In genomic region chr4:152935661-152936445, GRCh38 we compare ENCODE assay signal across 8 cellular contexts. TPM values are rescaled to one million over a fixed set of nuclear protein-coding genes. Genes with fewer than 3 reads are reported as not detected.
A peak's percentile ranks its signal among the peaks of the same experiment; 100 is the strongest.
DNase-seq lines count a peak whose midpoint lies in the region; ATAC-seq and TF ChIP-seq lines count a peak whose summit lies in the region.

Gene FHDC1 (plus strand): TSS chr4:152936323. CDS start chr4:152943058, 6,735 bp downstream.

- H4K5ac ChIP-seq in mesendoderm (ENCODE audit: low read length) = no peak within 1 kb of the TSS

- H2BK5ac ChIP-seq in mesendoderm (ENCODE audit: low read length) = peak within 1 kb of the TSS; percentile 63

- WGBS in mesendoderm (ENCODE audit: extremely low coverage, insufficient coverage, low lambda C conversion rate) = no CpG with 5 or more reads among the region's 74 CpGs
- WGBS in upper lobe of left lung, 2 donors = 2 to 6% methylated on average over 13 to 64 of the region's 74 CpGs

- ATAC-seq in HG03025 (IDR thresholded peaks at IDR 0.05; ENCODE audit: low FRiP score, unreplicated experiment) (peak; percentile 25), upper lobe of left lung (ENCODE audit: low FRiP score in 2 of 2) (peak; percentile 64 to 92), GM21786 (IDR thresholded peaks at IDR 0.05; ENCODE audit: unreplicated experiment) (no peak), GM21447 (IDR thresholded peaks at IDR 0.05; ENCODE audit: unreplicated experiment) (no peak)

- DNase-seq in Daoy (ENCODE audit: low read depth) (peak; percentile 62), Peyer's patch (peak in 2 of 3 donors; percentile 87 to 94), ecto neural progenitor cell (ENCODE audit: low spot score) (peak; percentile 83), mesendoderm (peak; percentile 93), upper lobe of left lung (peak; percentile 89 to 95)

- peak within 1 kb of the TSS; percentile 71 for H3K18ac ChIP-seq in mesendoderm (ENCODE audit: low read length)

- peak within 1 kb of the TSS; percentile 87 for H3K4me2 ChIP-seq in mesendoderm (ENCODE audit: low read length)

- peak within 1 kb of the TSS; percentile 49 for H3K4ac ChIP-seq in mesendoderm (ENCODE audit: low read depth, low read length)

- peaks cover 11% of the 10 kb centered on the region for H3K79me1 ChIP-seq in mesendoderm (ENCODE audit: low read length)

- TF ChIP-seq POLR2A in Peyer's patch (IDR thresholded peaks at IDR 0.05) (peak; percentile 87 to 95), upper lobe of left lung (IDR thresholded peaks at IDR 0.05) (peak in 3 of 4 donors; percentile 62 to 90 (median 69))

- no peak within 1 kb of the TSS for H2AK5ac ChIP-seq in mesendoderm (ENCODE audit: low read length)

- no peak within 1 kb of the TSS for H4K8ac ChIP-seq in mesendoderm (ENCODE audit: low read depth, low read length)

- peak within 1 kb of the TSS; percentile 45 for H3K23ac ChIP-seq in mesendoderm (ENCODE audit: low read length)

- H3K4me1 ChIP-seq in Peyer's patch (peaks cover 0 to 22% (median 4%) of the 10 kb centered on the region in 4 donors), mesendoderm (ENCODE audit: control insufficient read depth, low read depth, low read length) (no peaks in the 10 kb centered on the region), upper lobe of left lung (peaks cover 18 to 46% (median 30%) of the 10 kb centered on the region in 4 donors)

- TF ChIP-seq CTCF in Peyer's patch (IDR thresholded peaks at IDR 0.05) = peak in 3 of 6 experiments; percentile 46 to 51 (median 46)
- TF ChIP-seq CTCF in upper lobe of left lung (IDR thresholded peaks at IDR 0.05) = peak in 3 of 6 experiments; percentile 24 to 43 (median 31)

- peak within 1 kb of the TSS; percentile 55 to 87 (median 70) for H3K4me3 ChIP-seq in Peyer's patch
- H3K4me3 ChIP-seq in mesendoderm (ENCODE audit: low read length) = peak within 1 kb of the TSS; percentile 85
- H3K4me3 ChIP-seq in upper lobe of left lung = peak within 1 kb of the TSS; percentile 63 to 81 (median 76)

- H3K27ac ChIP-seq in Peyer's patch (peak within 1 kb of the TSS; percentile 17 to 99 (median 86)), mesendoderm (ENCODE audit: low read depth, low read length) (peak within 1 kb of the TSS; percentile 49), upper lobe of left lung (peak within 1 kb of the TSS; percentile 80 to 91 (median 82))

- no peaks in the 10 kb centered on the region for H3K27me3 ChIP-seq in Peyer's patch
- H3K27me3 ChIP-seq in mesendoderm (ENCODE audit: insufficient read depth, low read length, poor library complexity) = no peaks in the 10 kb centered on the region
- H3K27me3 ChIP-seq in upper lobe of left lung = peaks cover 0 to 16% (median 7%) of the 10 kb centered on the region in 4 donors

- peak within 1 kb of the TSS; percentile 95 for H3K56ac ChIP-seq in mesendoderm (ENCODE audit: low read length)

- peak within 1 kb of the TSS; percentile 89 for H3K9ac ChIP-seq in mesendoderm (ENCODE audit: low read length)

- H2BK15ac ChIP-seq in mesendoderm (replicated peaks; ENCODE audit: low read depth) = no peak within 1 kb of the TSS

- H3K36me3 ChIP-seq in Peyer's patch = no peaks in the 10 kb centered on the region
- no peaks in the 10 kb centered on the region for H3K36me3 ChIP-seq in mesendoderm (ENCODE audit: control insufficient read depth, insufficient read depth, low read length)
- H3K36me3 ChIP-seq in upper lobe of left lung = no peaks in the 10 kb centered on the region

- no peaks in the 10 kb centered on the region for H3K9me3 ChIP-seq in Peyer's patch
- H3K9me3 ChIP-seq in upper lobe of left lung = no peaks in the 10 kb centered on the region

- no peak within 1 kb of the TSS for H2BK120ac ChIP-seq in mesendoderm (ENCODE audit: low read depth, low read length)

- peaks cover 23% of the 10 kb centered on the region for H3K79me2 ChIP-seq in mesendoderm (ENCODE audit: control insufficient read depth, insufficient read depth, low read length)

- TF ChIP-seq EP300 in upper lobe of left lung (IDR thresholded peaks at IDR 0.05) = peak in 1 of 4 donors; percentile 17

RNA-seq across cellular contexts. Expression of gene FHDC1, which starts in this region (rescaled TPM):
- 0.51 and 1.6 TPM in 2 replicates for total RNA-seq in Daoy (2014; rRNA removed; shearing (Covaris generic))
- total RNA-seq in Peyer's patch (10 to 100 TPM in 3 of 4 donors, 1 to 10 TPM in 1; 6.6 to 32.8 (median 25.4) TPM), upper lobe of left lung (10 to 100 TPM; 23.3 to 44.7 (median 29.7) TPM)
- polyA plus RNA-seq in mesendoderm (2013, experiment 1 of 2) = 10.2 TPM
- polyA plus RNA-seq in mesendoderm (2013, experiment 2 of 2) = 10.5 TPM

Comparison
In these comparisons a context has a peak if more than half of its experiments do, and no peak if none do; other contexts are left out.
1. ATAC-seq: peak in HG03025 (single experiment) and upper lobe of left lung (2 of 2); none in GM21786 (single experiment) and GM21447 (single experiment).
2. Peak in every context shown above with its lines, with median percentiles within 50 percentile points of each other: DNase-seq, H3K27ac ChIP-seq and H3K4me3 ChIP-seq.